Comparison of ENCODE assay signal across 16 cellular contexts in the genomic region with DNA sequence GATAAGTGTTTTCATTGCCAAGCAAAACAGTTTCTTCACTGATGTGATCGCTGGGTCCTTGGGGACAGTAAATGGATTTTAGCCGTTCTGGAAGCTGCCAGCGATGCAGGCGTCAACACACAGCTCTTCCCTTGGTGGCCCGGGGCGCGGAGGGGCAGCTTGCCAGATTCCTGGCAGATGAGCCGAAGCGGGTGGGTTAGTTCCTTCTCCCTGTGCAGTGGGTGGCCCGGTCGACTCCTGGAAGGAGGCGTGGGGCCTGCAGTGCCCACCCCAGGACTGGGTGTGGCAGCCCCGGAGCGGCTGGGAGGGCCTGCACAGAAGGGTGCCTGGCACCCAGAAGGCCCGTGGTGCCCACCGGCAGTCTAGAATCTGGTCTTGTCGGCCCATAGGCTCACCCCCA.
DNase-seq lines count a peak whose midpoint lies in the region; ATAC-seq and TF ChIP-seq lines count a peak whose summit lies in the region.
"Had no signal": no experiment of that assay in that cellular context is flagged by ENCODE, and none has a peak within 500 bp of the region (broad histone marks: within the 10 kb centered on the region; RNA-seq: fewer than 3 reads in every experiment).

No MANE protein-coding gene starts in this region.

- peaks cover 64% of the 10 kb centered on the region for H3K4me1 Mint-ChIP-seq in chondrocyte (ENCODE audit: low read depth)
- H3K4me1 Mint-ChIP-seq in activated T-cell treated with anti-CD3 and anti-CD28 coated beads, Interleukin-2, amount 50 U/mL, for 24 hours (ENCODE audit: low read depth): peaks cover 2% of the 10 kb centered on the region

- TF ChIP-seq CTCF in chondrocyte (IDR thresholded peaks at IDR 0.05): no peak

- no peaks in the 10 kb centered on the region for H3K9me3 Mint-ChIP-seq in chondrocyte (ENCODE audit: low read depth)
- no peaks in the 10 kb centered on the region for H3K9me3 Mint-ChIP-seq in activated T-cell treated with anti-CD3 and anti-CD28 coated beads, Interleukin-2, amount 50 U/mL, for 24 hours
- H3K9me3 Mint-ChIP-seq: CD8-positive, alpha-beta memory T cell; neural crest cell had no signal

- H3K27ac ChIP-seq in temporal lobe (ENCODE audit: low read depth, low read length): peak overlapping the region; percentile 77
- H3K27ac ChIP-seq: right lobe of liver had no signal

- DNase-seq in NCI-H2107 (lab: John Stamatoyannopoulos, UW) (peak; percentile 76), NCI-H2107 treated with DMSO at 0.1 percent for 48 hours (lab: John Stamatoyannopoulos, UW; ENCODE audit: unreplicated experiment) (no peak), NCI-H2171 treated with DMSO at 0.1 percent for 48 hours (lab: John Stamatoyannopoulos, UW) (peak; percentile 91), chondrocyte (ENCODE audit: low spot score) (peak; percentile 93), SIG-M5 treated with dmso at 0.1 percent for 504 hours (lab: John Stamatoyannopoulos, UW; ENCODE audit: unreplicated experiment) (no peak)
- DNase-seq in activated T-cell treated with anti-CD3 and anti-CD28 coated beads, Interleukin-2, amount 50 U/mL, for 24 hours: no peak
- DNase-seq: activated gamma-delta T cell treated with Interleukin-2 at 50 U/mL for 16 hours; CD8-positive, alpha-beta memory T cell; effector CD4-positive, alpha-beta T cell; NCI-H1930; right lobe of liver; stimulated activated CD4-positive, alpha-beta T cell treated with anti-CD3 and anti-CD28 coated beads, Interleukin-4, amount 100 ng/mL, for 4 hours; trophoblast cell had no signal

- H3K27me3 Mint-ChIP-seq in chondrocyte (ENCODE audit: low read depth): no peaks in the 10 kb centered on the region
- no peaks in the 10 kb centered on the region for H3K27me3 Mint-ChIP-seq in activated T-cell treated with anti-CD3 and anti-CD28 coated beads, Interleukin-2, amount 50 U/mL, for 24 hours
- H3K27me3 Mint-ChIP-seq: CD8-positive, alpha-beta memory T cell had no signal

- H3K4me3 Mint-ChIP-seq in chondrocyte (ENCODE audit: unreplicated experiment): peak overlapping the region; percentile 66
- no peak overlapping the region for H3K4me3 Mint-ChIP-seq in activated T-cell treated with anti-CD3 and anti-CD28 coated beads, Interleukin-2, amount 50 U/mL, for 24 hours
- H3K4me3 Mint-ChIP-seq: CD8-positive, alpha-beta memory T cell; neural crest cell had no signal

- no peak for ATAC-seq in HG03378 (IDR thresholded peaks at IDR 0.05; ENCODE audit: unreplicated experiment)

- peaks cover 17% of the 10 kb centered on the region for H3K36me3 Mint-ChIP-seq in chondrocyte (ENCODE audit: low read depth)
- peaks cover 48% of the 10 kb centered on the region for H3K36me3 Mint-ChIP-seq in activated T-cell treated with anti-CD3 and anti-CD28 coated beads, Interleukin-2, amount 50 U/mL, for 24 hours (ENCODE audit: low read depth)

- peak overlapping the region; percentile 98 for H3K27ac Mint-ChIP-seq in chondrocyte (ENCODE audit: unreplicated experiment)
- H3K27ac Mint-ChIP-seq in activated T-cell treated with anti-CD3 and anti-CD28 coated beads, Interleukin-2, amount 50 U/mL, for 24 hours: no peak overlapping the region
- H3K27ac Mint-ChIP-seq: CD8-positive, alpha-beta memory T cell had no signal

Comparison
In these comparisons a context has a peak if more than half of its experiments do, and no peak if none do; other contexts are left out.
1. DNase-seq: peak in NCI-H2107 (single experiment), NCI-H2171 treated with DMSO at 0.1 percent for 48 hours (single experiment) and chondrocyte (single experiment); none in NCI-H2107 treated with DMSO at 0.1 percent for 48 hours (single experiment), SIG-M5 treated with dmso at 0.1 percent for 504 hours (single experiment) and activated T-cell treated with anti-CD3 and anti-CD28 coated beads, Interleukin-2, amount 50 U/mL, for 24 hours (single experiment).